1 cellular context compared by ENCODE assay signal in genomic region chr3:123618768-123619484, GRCh38.
TF ChIP-seq lines count a peak whose summit lies in the region.

No MANE protein-coding gene starts in this region.

TF ChIP-seq in SK-N-SH treated with all-trans-retinoic acid at 6 μM for 48 hours, 23 proteins besides CTCF, POLR2A, EP300 and RAD21 (continued from another document):
- TF ChIP-seq, protein P1, sequence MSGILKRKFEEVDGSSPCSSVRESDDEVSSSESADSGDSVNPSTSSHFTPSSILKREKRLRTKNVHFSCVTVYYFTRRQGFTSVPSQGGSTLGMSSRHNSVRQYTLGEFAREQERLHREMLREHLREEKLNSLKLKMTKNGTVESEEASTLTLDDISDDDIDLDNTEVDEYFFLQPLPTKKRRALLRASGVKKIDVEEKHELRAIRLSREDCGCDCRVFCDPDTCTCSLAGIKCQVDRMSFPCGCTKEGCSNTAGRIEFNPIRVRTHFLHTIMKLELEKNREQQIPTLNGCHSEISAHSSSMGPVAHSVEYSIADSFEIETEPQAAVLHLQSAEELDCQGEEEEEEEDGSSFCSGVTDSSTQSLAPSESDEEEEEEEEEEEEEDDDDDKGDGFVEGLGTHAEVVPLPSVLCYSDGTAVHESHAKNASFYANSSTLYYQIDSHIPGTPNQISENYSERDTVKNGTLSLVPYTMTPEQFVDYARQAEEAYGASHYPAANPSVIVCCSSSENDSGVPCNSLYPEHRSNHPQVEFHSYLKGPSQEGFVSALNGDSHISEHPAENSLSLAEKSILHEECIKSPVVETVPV (CRISPR knock-in tag; IDR thresholded peaks at IDR 0.05) = no peak
- no peak for TF ChIP-seq TSHZ2 (CRISPR knock-in tag; IDR thresholded peaks at IDR 0.05)
- no peak for TF ChIP-seq CSDC2 (CRISPR knock-in tag; IDR thresholded peaks at IDR 0.05)
- TF ChIP-seq ARNTL (CRISPR knock-in tag; IDR thresholded peaks at IDR 0.05; ENCODE audit: borderline replicate concordance, low read depth) = no peak
- no peak for TF ChIP-seq ZC3H10 (CRISPR knock-in tag; IDR thresholded peaks at IDR 0.05)
- TF ChIP-seq TCF4 (CRISPR knock-in tag; IDR thresholded peaks at IDR 0.05; ENCODE audit: borderline replicate concordance) = no peak
- no peak for TF ChIP-seq RARB (CRISPR knock-in tag; IDR thresholded peaks at IDR 0.05)
